ENCODE assay signal across 9 cellular contexts in the genomic region with DNA sequence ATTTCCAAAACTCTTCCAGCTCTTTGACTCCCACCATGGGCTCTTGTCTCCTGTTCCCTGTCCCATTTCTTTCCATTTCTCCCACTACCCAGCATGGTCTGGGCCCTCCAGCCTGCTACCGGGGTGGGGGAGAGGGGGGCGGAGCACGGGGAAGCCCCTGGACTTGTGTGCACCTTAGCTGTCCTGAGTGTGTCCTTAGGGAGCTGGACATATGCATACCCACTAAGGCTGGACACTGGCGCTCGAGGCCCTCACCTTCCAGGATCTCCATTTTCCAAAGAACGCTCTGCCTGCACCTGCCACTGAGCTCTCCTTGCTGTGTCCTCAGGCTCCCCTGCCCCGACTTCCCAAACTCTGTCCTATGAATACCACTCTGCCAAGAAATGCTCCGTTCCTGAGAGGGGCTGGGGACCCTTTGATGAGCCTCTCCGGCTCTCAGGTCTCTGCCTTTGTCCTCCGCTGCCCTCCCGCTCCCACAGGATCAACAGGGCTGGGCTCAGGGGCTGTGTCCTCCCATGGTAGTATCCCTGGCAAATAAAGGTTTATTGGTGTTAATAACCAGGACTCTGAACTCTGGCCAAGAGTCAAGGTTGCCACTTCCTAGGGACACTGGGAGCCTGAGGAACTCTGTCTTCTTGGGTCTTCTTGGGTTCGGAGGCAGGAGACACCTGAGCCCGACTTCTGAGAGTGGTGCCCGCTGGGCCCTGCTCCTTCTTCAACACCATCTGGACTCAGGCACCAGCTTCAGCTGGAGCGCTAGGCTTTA. TPM values are rescaled to one million over a fixed set of nuclear protein-coding genes. Genes with fewer than 3 reads are reported as not detected.
DNase-seq lines count a peak whose midpoint lies in the region; ATAC-seq, FAIRE-seq and TF ChIP-seq lines count a peak whose summit lies in the region.
"Had no signal": no experiment of that assay in that cellular context is flagged by ENCODE, and none has a peak within 500 bp of the region (broad histone marks: within the 10 kb centered on the region; RNA-seq: fewer than 3 reads in every experiment).

No MANE protein-coding gene starts in this region.

- DNase-seq in activated T-cell treated with anti-CD3 and anti-CD28 coated beads, Interleukin-2, amount 50 U/mL, for 24 hours = no peak
- no peak for DNase-seq in activated T-cell treated with anti-CD3 and anti-CD28 coated beads for 4 hours
- no peak for DNase-seq in astrocyte (ENCODE audit: low read depth)
- no peak for DNase-seq in right lobe of liver
- no peak for DNase-seq in thoracic aorta (ENCODE audit: low spot score)
- no peak for DNase-seq in ureter (ENCODE audit: low spot score)
- DNase-seq in posterior vena cava (ENCODE audit: low spot score) = no peak
- no peak for DNase-seq in NCI-H1930 (lab: John Stamatoyannopoulos, UW)

- no peaks in the 10 kb centered on the region for H3K27me3 ChIP-seq in astrocyte (ENCODE audit: insufficient read depth, low read length)
- H3K27me3 ChIP-seq in right lobe of liver = no peaks in the 10 kb centered on the region
- H3K27me3 ChIP-seq in thoracic aorta (replicated peaks; ENCODE audit: insufficient read depth) = no peaks in the 10 kb centered on the region

- no peaks in the 10 kb centered on the region for H3K9me3 ChIP-seq in astrocyte (ENCODE audit: insufficient read depth, low read depth, low read length)
- no peaks in the 10 kb centered on the region for H3K9me3 ChIP-seq in right lobe of liver
- H3K9me3 ChIP-seq in thoracic aorta = no peaks in the 10 kb centered on the region

- H3K27ac Mint-ChIP-seq in activated T-cell treated with anti-CD3 and anti-CD28 coated beads, Interleukin-2, amount 50 U/mL, for 24 hours = no peak overlapping the region
- H3K27ac Mint-ChIP-seq in astrocyte (ENCODE audit: unreplicated experiment) = peak overlapping the region; percentile 47

- no peaks in the 10 kb centered on the region for H3K9me3 Mint-ChIP-seq in activated T-cell treated with anti-CD3 and anti-CD28 coated beads, Interleukin-2, amount 50 U/mL, for 24 hours
- H3K9me3 Mint-ChIP-seq in astrocyte (ENCODE audit: unreplicated experiment) = no peaks in the 10 kb centered on the region

- peaks cover 18% of the 10 kb centered on the region for H3K4me1 Mint-ChIP-seq in activated T-cell treated with anti-CD3 and anti-CD28 coated beads, Interleukin-2, amount 50 U/mL, for 24 hours (ENCODE audit: low read depth)
- H3K4me1 Mint-ChIP-seq in astrocyte (ENCODE audit: low read depth, unreplicated experiment) = no peaks in the 10 kb centered on the region

- peak overlapping the region; percentile 92 for H2AFZ ChIP-seq in astrocyte (ENCODE audit: low read depth, low read length)

- no peak for FAIRE-seq in astrocyte (lab: Jason Lieb, UNC)
- FAIRE-seq: D721Med had no signal

- no peak for TF ChIP-seq POLR2A in right lobe of liver (IDR thresholded peaks at IDR 0.05)

- H3K36me3 ChIP-seq in astrocyte (ENCODE audit: insufficient read depth, low read length) (no peaks in the 10 kb centered on the region), right lobe of liver (peaks cover 0 to 9% (median 0%) of the 10 kb centered on the region in 4 donors), thoracic aorta (no peaks in the 10 kb centered on the region)

- H3K4me3 ChIP-seq in astrocyte (ENCODE audit: insufficient read depth, low read depth, low read length) (no peak overlapping the region), right lobe of liver (peak overlapping the region; percentile 66 to 92 (median 74)), thoracic aorta (peak overlapping the region; percentile 86)

- H3K79me2 ChIP-seq in astrocyte (ENCODE audit: insufficient read depth, low read length) = no peaks in the 10 kb centered on the region

- H3K27ac ChIP-seq in astrocyte (ENCODE audit: low read depth, low read length) = no peak overlapping the region
- peak overlapping the region; percentile 94 to 96 (median 95) for H3K27ac ChIP-seq in right lobe of liver
- no peak overlapping the region for H3K27ac ChIP-seq in thoracic aorta

- intact Hi-C loops in right lobe of liver (cut with DNase I) = no loop called here
- intact Hi-C loops in posterior vena cava (cut with DNase I) = no loop called here

- H3K27me3 Mint-ChIP-seq in activated T-cell treated with anti-CD3 and anti-CD28 coated beads, Interleukin-2, amount 50 U/mL, for 24 hours = peaks cover 52% of the 10 kb centered on the region
- peaks cover 43% of the 10 kb centered on the region for H3K27me3 Mint-ChIP-seq in astrocyte (ENCODE audit: low read depth, unreplicated experiment)

- H4K20me1 ChIP-seq in astrocyte (ENCODE audit: insufficient read depth, low read length) = peaks cover 12% of the 10 kb centered on the region

- WGBS in right lobe of liver (ENCODE audit: insufficient coverage, low coverage, low lambda C conversion rate, missing lambda C conversion rate) = 70% methylated on average over 9 of the region's 15 CpGs

- no peak for TF ChIP-seq CTCF in astrocyte (IDR thresholded peaks at IDR 0.05; ENCODE audit: insufficient read depth, low read depth, low read length)
- TF ChIP-seq CTCF in right lobe of liver (IDR thresholded peaks at IDR 0.05) = no peak
- TF ChIP-seq CTCF in thoracic aorta (IDR thresholded peaks at IDR 0.05) = no peak

- peak in 2 of 4 donors; percentile 0 for ATAC-seq in right lobe of liver
- ATAC-seq in thoracic aorta (ENCODE audit: insufficient number of reproducible peaks, low FRiP score, low read depth) = no peak

- H3K36me3 Mint-ChIP-seq in activated T-cell treated with anti-CD3 and anti-CD28 coated beads, Interleukin-2, amount 50 U/mL, for 24 hours (ENCODE audit: low read depth) = no peaks in the 10 kb centered on the region
- peaks cover 9% of the 10 kb centered on the region for H3K36me3 Mint-ChIP-seq in astrocyte (ENCODE audit: low read depth, unreplicated experiment)

- H3K4me3 Mint-ChIP-seq in activated T-cell treated with anti-CD3 and anti-CD28 coated beads, Interleukin-2, amount 50 U/mL, for 24 hours = peak overlapping the region; percentile 57
- peak overlapping the region; percentile 76 for H3K4me3 Mint-ChIP-seq in astrocyte (ENCODE audit: unreplicated experiment)

- peak overlapping the region; percentile 79 for H3K9ac ChIP-seq in astrocyte (ENCODE audit: low read length)

- H3K4me1 ChIP-seq in astrocyte (ENCODE audit: insufficient read depth, low read length) (no peaks in the 10 kb centered on the region), right lobe of liver (peaks cover 0 to 38% (median 10%) of the 10 kb centered on the region in 4 donors), thoracic aorta (ENCODE audit: control insufficient read depth in 1 of 2, low read depth in 2 of 2) (peaks cover 0 to 13% of the 10 kb centered on the region in 2 donors)

- peak overlapping the region; percentile 82 for H3K4me2 ChIP-seq in astrocyte (ENCODE audit: low read length)

RNA-seq across cellular contexts. Expression of a gene that starts 0.8 kb away (rescaled TPM):
- total RNA-seq in astrocyte (5.0 TPM in 2 replicates), right lobe of liver (10 to 100 TPM; 29.5 to 96.1 (median 77.4) TPM), thoracic aorta (10 to 100 TPM; 13.1 to 15.4 TPM), ureter (263 TPM), posterior vena cava (1 to 10 TPM; 5.2 to 6.8 TPM)

RNA-seq across cellular contexts. Expression of a gene that starts 18.2 kb away (rescaled TPM):
- total RNA-seq in astrocyte (0.10 and 0.20 TPM in 2 replicates), right lobe of liver (1 to 10 TPM in 5 of 6 experiments, under 1 TPM in 1; 0.95 to 4.7 (median 1.4) TPM), thoracic aorta (under 1 TPM; 0.63 to 0.68 TPM), ureter (6.8 TPM), posterior vena cava (not detected)

RNA-seq across cellular contexts. Expression of a gene that starts 35.0 kb away (rescaled TPM):
- 0.34 and 0.46 TPM in 2 replicates for total RNA-seq in astrocyte
- total RNA-seq in right lobe of liver = under 1 TPM; 0.20 to 0.71 (median 0.48) TPM
- not detected for total RNA-seq in thoracic aorta
- 0.73 TPM for total RNA-seq in ureter
- total RNA-seq in posterior vena cava = under 1 TPM; 0.33 to 0.51 TPM

RNA-seq across cellular contexts. Expression of a gene that starts 35.2 kb away (rescaled TPM):
- total RNA-seq in astrocyte (382 and 409 TPM in 2 replicates), right lobe of liver (100 to 1,000 TPM; 488 to 702 (median 628) TPM), thoracic aorta (10 to 100 TPM; 49.5 to 59.3 TPM), ureter (558 TPM), posterior vena cava (100 to 1,000 TPM; 364 to 379 TPM)

RNA-seq across cellular contexts. Expression of a gene that starts 42.2 kb away (rescaled TPM):
- total RNA-seq in astrocyte (0.27 and 0.31 TPM in 2 replicates), right lobe of liver (100 to 1,000 TPM; 120 to 439 (median 214) TPM), thoracic aorta (under 1 TPM in 1 of 2 donors, not detected in 1; 0.49 TPM), ureter (28.3 TPM), posterior vena cava (under 1 TPM; 0.48 to 0.69 TPM)

Comparison
In these comparisons a context has a peak if more than half of its experiments do, and no peak if none do; other contexts are left out.
1. H3K27ac ChIP-seq: peak in right lobe of liver (3 of 3); none in astrocyte (single experiment) and thoracic aorta (0 of 2).